Comparison of ENCODE assay signal across 27 cellular contexts in genomic region chr10:63057509-63057908, GRCh38.
"Had no signal": no experiment of that assay in that cellular context is flagged by ENCODE, and none has a peak within 500 bp of the region (broad histone marks: within the 10 kb centered on the region; RNA-seq: fewer than 3 reads in every experiment).

No MANE protein-coding gene starts in this region.

- FAIRE-seq: urothelium cell line had no signal

- H3K4me1 ChIP-seq: heart left ventricle, left lung, lower lobe of right lung, right atrium auricular region, stomach, tibial artery had no signal

- H3K27ac Mint-ChIP-seq: activated CD8-positive, alpha-beta T cell treated with anti-CD3 and anti-CD28 coated beads for 36 hours; activated naive CD4-positive, alpha-beta T cell treated with anti-CD3 and anti-CD28 coated beads, Interleukin-2, amount 50 U/mL, for 24 hours; activated naive CD8-positive, alpha-beta T cell treated with anti-CD3 and anti-CD28 coated beads, Interleukin-2, amount 50 U/mL, for 24 hours; activated T-helper 2 cell treated with anti-CD3 and anti-CD28 coated beads, Interferon-gamma antibody, Interleukin-2, Interleukin-4, amounts not matched to agents 10 μg/mL and 5 μg/mL and 100 μg/mL, durations not matched to agents 14 hours and 24 hours and 36 hours; nephron; stimulated activated naive B cell treated with anti-CD40 and anti-IgM and Interleukin-4, amounts not matched to agents 10 μg/mL and 1 μg/mL and 100 μg/mL, for 72 hours had no signal

- ATAC-seq: activated CD8-positive, alpha-beta T cell treated with anti-CD3 and anti-CD28 coated beads for 36 hours; activated naive CD8-positive, alpha-beta T cell treated with anti-CD3 and anti-CD28 coated beads, Interleukin-2, amount 50 U/mL, for 24 hours; activated T-cell treated with anti-CD3 and anti-CD28 coated beads, Interleukin-2, amount 50 U/mL, for 4 hours; esophagus mucosa; heart left ventricle; left lung; lower lobe of right lung; mucosa of descending colon; stimulated activated naive B cell treated with anti-CD40 and anti-IgM and Interleukin-4, amounts not matched to agents 10 μg/mL and 1 μg/mL and 100 μg/mL, for 72 hours had no signal

- H3K4me3 Mint-ChIP-seq: activated CD8-positive, alpha-beta T cell treated with anti-CD3 and anti-CD28 coated beads for 36 hours; activated naive CD4-positive, alpha-beta T cell treated with anti-CD3 and anti-CD28 coated beads, Interleukin-2, amount 50 U/mL, for 24 hours; activated naive CD8-positive, alpha-beta T cell treated with anti-CD3 and anti-CD28 coated beads, Interleukin-2, amount 50 U/mL, for 24 hours; activated T-cell treated with anti-CD3 and anti-CD28 coated beads, Interleukin-2, amount 50 U/mL, for 4 hours; nephron; stimulated activated naive B cell treated with anti-CD40 and anti-IgM and Interleukin-4, amounts not matched to agents 10 μg/mL and 1 μg/mL and 100 μg/mL, for 72 hours had no signal

- H3K27me3 ChIP-seq: left lung, right atrium auricular region, stomach, tibial artery had no signal

- H3K4me1 Mint-ChIP-seq: activated naive CD4-positive, alpha-beta T cell treated with anti-CD3 and anti-CD28 coated beads, Interleukin-2, amount 50 U/mL, for 24 hours; nephron; stimulated activated naive B cell treated with anti-CD40 and anti-IgM and Interleukin-4, amounts not matched to agents 10 μg/mL and 1 μg/mL and 100 μg/mL, for 72 hours had no signal

- H3K9me3 ChIP-seq: heart left ventricle, left lung, lower lobe of right lung, mucosa of descending colon, right atrium auricular region, stomach, tibial artery had no signal

- DNase-seq: activated CD4-positive, alpha-beta T cell treated with anti-CD3 and anti-CD28 coated beads for 1 hour; activated CD4-positive, alpha-beta T cell treated with anti-CD3 and anti-CD28 coated beads, Interleukin-2, amount 50 U/mL, for 1 hour; activated CD8-positive, alpha-beta T cell treated with anti-CD3 and anti-CD28 coated beads for 36 hours; activated naive CD8-positive, alpha-beta T cell treated with anti-CD3 and anti-CD28 coated beads, Interleukin-2, amount 50 U/mL, for 24 hours; activated T-cell treated with anti-CD3 and anti-CD28 coated beads, Interleukin-2, amount 50 U/mL, for 4 hours; amygdala; central memory CD4-positive, alpha-beta T cell; foreskin fibroblast; heart left ventricle; hypothalamus; left lung; lower lobe of right lung; mesenchymal stem cell; mucosa of descending colon; occipital lobe; stimulated activated CD4-positive, alpha-beta T cell treated with anti-CD3 and anti-CD28 coated beads, Interleukin-1b, Interleukin-23, amount 100 ng/mL, for 48 hours; stimulated activated naive B cell treated with anti-CD40 and anti-IgM and Interleukin-4, amounts not matched to agents 10 μg/mL and 1 μg/mL and 100 μg/mL, for 72 hours; stomach; T-helper 2 cell; tibial artery had no signal

- H3K9me3 Mint-ChIP-seq: activated CD8-positive, alpha-beta T cell treated with anti-CD3 and anti-CD28 coated beads for 36 hours; activated naive CD4-positive, alpha-beta T cell treated with anti-CD3 and anti-CD28 coated beads, Interleukin-2, amount 50 U/mL, for 24 hours; activated naive CD8-positive, alpha-beta T cell treated with anti-CD3 and anti-CD28 coated beads, Interleukin-2, amount 50 U/mL, for 24 hours; activated T-cell treated with anti-CD3 and anti-CD28 coated beads, Interleukin-2, amount 50 U/mL, for 4 hours; activated T-helper 2 cell treated with anti-CD3 and anti-CD28 coated beads, Interferon-gamma antibody, Interleukin-2, Interleukin-4, amounts not matched to agents 10 μg/mL and 5 μg/mL and 100 μg/mL, durations not matched to agents 14 hours and 24 hours and 36 hours; nephron had no signal

- H3K4me2 ChIP-seq: smooth muscle cell had no signal

- H3K4me3 ChIP-seq: heart left ventricle, left lung, lower lobe of right lung, mucosa of descending colon, right atrium auricular region, smooth muscle cell, stomach, tibial artery had no signal

- H3K36me3 Mint-ChIP-seq: activated naive CD4-positive, alpha-beta T cell treated with anti-CD3 and anti-CD28 coated beads, Interleukin-2, amount 50 U/mL, for 24 hours; stimulated activated naive B cell treated with anti-CD40 and anti-IgM and Interleukin-4, amounts not matched to agents 10 μg/mL and 1 μg/mL and 100 μg/mL, for 72 hours had no signal

- H3K36me3 ChIP-seq: heart left ventricle, left lung, lower lobe of right lung, right atrium auricular region, stomach, tibial artery had no signal

- H3K27ac ChIP-seq: heart left ventricle, left lung, lower lobe of right lung, right atrium auricular region, stomach, tibial artery had no signal
